2 cellular contexts compared by ENCODE assay signal in genomic region chr4:166386491-166387367, GRCh38.
A peak's percentile ranks its signal among the peaks of the same experiment; 100 is the strongest.
TF ChIP-seq lines count a peak whose summit lies in the region.

No MANE protein-coding gene starts in this region.

TF ChIP-seq in HepG2, 621 proteins besides CTCF, POLR2A, EP300 and RAD21 (continued from another document):
- TF ChIP-seq ZNF44 (CRISPR knock-in tag; IDR thresholded peaks at IDR 0.05) (no peak), ZNF674 (CRISPR knock-in tag; IDR thresholded peaks at IDR 0.05; ENCODE audit: low read depth) (no peak), RFX1 (IDR thresholded peaks at IDR 0.05) (peak; percentile 39; the same call in 1 of the 2 replicates), IKZF5 (CRISPR knock-in tag; IDR thresholded peaks at IDR 0.05) (no peak), HOXA5 (CRISPR knock-in tag; IDR thresholded peaks at IDR 0.05) (no peak), ZNF160 (CRISPR knock-in tag; IDR thresholded peaks at IDR 0.05) (no peak)
- TF ChIP-seq, protein P1, sequence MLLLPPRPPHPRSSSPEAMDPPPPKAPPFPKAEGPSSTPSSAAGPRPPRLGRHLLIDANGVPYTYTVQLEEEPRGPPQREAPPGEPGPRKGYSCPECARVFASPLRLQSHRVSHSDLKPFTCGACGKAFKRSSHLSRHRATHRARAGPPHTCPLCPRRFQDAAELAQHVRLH (CRISPR knock-in tag; IDR thresholded peaks at IDR 0.05; ENCODE audit: borderline replicate concordance, low read depth), result no peak
TF ChIP-seq in HepG2: peak in this region for 1.

TF ChIP-seq in K562, 482 proteins besides CTCF, POLR2A, EP300 and RAD21 (continued from another document):
- TF ChIP-seq TCF7L2 (IDR thresholded peaks at IDR 0.05; ENCODE audit: low read depth, low read length), result no peak
